Comparison of ENCODE assay signal across 9 cellular contexts in the genomic region with DNA sequence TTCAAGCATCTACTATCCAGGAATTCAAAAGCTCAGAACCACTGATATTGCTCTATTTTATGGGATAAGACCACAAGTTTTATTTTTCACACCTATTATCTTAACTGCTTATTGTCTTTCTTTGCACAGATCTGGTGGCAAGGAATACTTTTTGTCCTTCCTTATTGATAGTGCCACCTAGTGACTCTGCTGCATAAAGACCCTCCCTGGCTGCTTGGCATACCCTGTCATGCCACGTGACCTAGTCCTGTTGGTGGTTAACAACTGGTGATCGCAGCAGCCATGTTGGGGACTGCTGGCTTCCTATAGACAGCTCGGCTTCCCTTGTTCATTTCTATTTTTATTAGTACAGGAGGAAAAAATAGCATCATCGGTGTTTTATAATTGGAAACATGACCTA.
DNase-seq lines count a peak whose midpoint lies in the region; ATAC-seq, FAIRE-seq and TF ChIP-seq lines count a peak whose summit lies in the region.
"Had no signal": no experiment of that assay in that cellular context is flagged by ENCODE, and none has a peak within 500 bp of the region (broad histone marks: within the 10 kb centered on the region; RNA-seq: fewer than 3 reads in every experiment).

No MANE protein-coding gene starts in this region.

- H3K9me3 ChIP-seq in HepG2 (ENCODE audit: low read length), result no peaks in the 10 kb centered on the region

- no peak for FAIRE-seq in HepG2 (lab: Jason Lieb, UNC)
- FAIRE-seq: astrocyte had no signal

- no peak overlapping the region for H3K4me2 ChIP-seq in KMS-11
- no peak overlapping the region for H3K4me2 ChIP-seq in HepG2 (ENCODE audit: low read depth, low read length)

- TF ChIP-seq CTCF in KMS-11 (conservative IDR thresholded peaks at IDR 0.05; ENCODE audit: low read depth, low read length) (0 out of 2 replicates have a peak, but pooled peaks have one; percentile 22), HepG2 (CRISPR knock-in tag; IDR thresholded peaks at IDR 0.05) (0 out of 2 replicates have a peak, but pooled peaks have one; percentile 15)

- H3K9ac ChIP-seq in KMS-11, result no peak overlapping the region
- no peak overlapping the region for H3K9ac ChIP-seq in HepG2 (ENCODE audit: insufficient read depth, low read depth, low read length)

- no peak overlapping the region for H2AFZ ChIP-seq in KMS-11 (ENCODE audit: low read depth)
- H2AFZ ChIP-seq in HepG2 (ENCODE audit: low read length), result no peak overlapping the region

- peak; percentile 3 for DNase-seq in G401 (ENCODE audit: low spot score)
- peak; percentile 44 for DNase-seq in SK-N-DZ (ENCODE audit: low spot score)
- DNase-seq in HepG2 (ENCODE audit: low spot score), result peak; percentile 21
- no peak for DNase-seq in GM03348 (ENCODE audit: low spot score)
- DNase-seq in T-helper 1 cell, result no peak

- H3K27ac ChIP-seq in KMS-11 (no peak overlapping the region), HepG2 (ENCODE audit: extremely low read length, insufficient read depth, low read length) (no peak overlapping the region)

- no TSS peak for BruUV-seq in HepG2 (replicated peaks; lab: Mats Ljungman, UMichigan)

- peak; percentile 30; the same call in 2 of the 3 replicates for ATAC-seq in HepG2
- ATAC-seq in GM19452 (IDR thresholded peaks at IDR 0.05; ENCODE audit: unreplicated experiment), result no peak
- ATAC-seq in HG03159 (IDR thresholded peaks at IDR 0.05; ENCODE audit: unreplicated experiment), result no peak

- no peaks in the 10 kb centered on the region for H3K4me1 ChIP-seq in KMS-11 (ENCODE audit: low read depth, poor library complexity, severe bottlenecking)
- H3K4me1 ChIP-seq in HepG2 (ENCODE audit: insufficient read depth, low read length), result no peaks in the 10 kb centered on the region

- H3K79me2 ChIP-seq in KMS-11 (ENCODE audit: insufficient read depth, low read depth), result no peaks in the 10 kb centered on the region
- H3K79me2 ChIP-seq in HepG2 (ENCODE audit: insufficient read depth, low read length), result no peaks in the 10 kb centered on the region

- in situ Hi-C loops in G401 (cut with HindIII; ENCODE audit: low sequenced_read_pairs) (no loop called here), HepG2 (cut with HindIII; ENCODE audit: extremely low pct_ligation_motif_present, low pct_unique_long_range_greater_than_20kb) (no loop called here)

- POLR2A ChIA-PET in HepG2 (lab: Yijun Ruan, JAX), result no interaction called here

- CTCF ChIA-PET in HepG2 (lab: Yijun Ruan, JAX; ENCODE audit: low intra/inter-chr PET ratio, low total read pairs), result no interaction called here

- no peak for TF ChIP-seq POLR2A in HepG2 (IDR thresholded peaks at IDR 0.05; ENCODE audit: insufficient read depth in 1 of 2, low read depth in 2 of 2, low read length in 2 of 2)

- no peak overlapping the region for H3K4me3 ChIP-seq in KMS-11 (IDR thresholded peaks at IDR 0.05; ENCODE audit: insufficient read depth, low read depth, low read length)
- H3K4me3 ChIP-seq in HepG2 (replicated peaks in 1 of 3; ENCODE audit: insufficient read depth in 1 of 3, low read depth in 2 of 3, low read length in 3 of 3), result no peak overlapping the region

- no peaks in the 10 kb centered on the region for H3K27me3 ChIP-seq in KMS-11 (ENCODE audit: insufficient read depth, low read depth)
- no peaks in the 10 kb centered on the region; a peak in 1 of 5 replicates for H3K27me3 ChIP-seq in HepG2 (ENCODE audit: control insufficient read depth in 1 of 2, insufficient read depth in 2 of 2, low read length in 2 of 2)

- H4K20me1 ChIP-seq in KMS-11 (ENCODE audit: insufficient read depth), result no peaks in the 10 kb centered on the region
- no peaks in the 10 kb centered on the region for H4K20me1 ChIP-seq in HepG2 (ENCODE audit: insufficient read depth, low read length)

- WGBS in HepG2 (ENCODE audit: low lambda C conversion rate), result under 1% methylated on average over 4 of the region's 4 CpGs

- TF ChIP-seq RAD21 in HepG2 (CRISPR knock-in tag; IDR thresholded peaks at IDR 0.05), result no peak

- TF ChIP-seq EP300 in HepG2 (IDR thresholded peaks at IDR 0.05; ENCODE audit: low read depth in 2 of 2, low read length in 2 of 2) (no peak), HepG2 (CRISPR knock-in tag; IDR thresholded peaks at IDR 0.05; ENCODE audit: borderline replicate concordance) (no peak)

- H3K36me3 ChIP-seq in KMS-11 (ENCODE audit: insufficient read depth) (no peaks in the 10 kb centered on the region), HepG2 (replicated peaks in 1 of 2; ENCODE audit: control insufficient read depth in 1 of 2, insufficient read depth in 2 of 2, low read length in 2 of 2) (no peaks in the 10 kb centered on the region)

- intact Hi-C loops in HepG2 (cut with micrococcal nuclease; ENCODE audit: unreplicated experiment), result no loop called here

TF ChIP-seq in HepG2, 621 proteins besides CTCF, POLR2A, EP300 and RAD21:
- no peak for TF ChIP-seq GLI4 (CRISPR knock-in tag; IDR thresholded peaks at IDR 0.05; ENCODE audit: borderline replicate concordance)
- no peak for TF ChIP-seq ZNF101 (CRISPR knock-in tag; IDR thresholded peaks at IDR 0.05; ENCODE audit: borderline replicate concordance, low read depth)
- TF ChIP-seq, protein P1, sequence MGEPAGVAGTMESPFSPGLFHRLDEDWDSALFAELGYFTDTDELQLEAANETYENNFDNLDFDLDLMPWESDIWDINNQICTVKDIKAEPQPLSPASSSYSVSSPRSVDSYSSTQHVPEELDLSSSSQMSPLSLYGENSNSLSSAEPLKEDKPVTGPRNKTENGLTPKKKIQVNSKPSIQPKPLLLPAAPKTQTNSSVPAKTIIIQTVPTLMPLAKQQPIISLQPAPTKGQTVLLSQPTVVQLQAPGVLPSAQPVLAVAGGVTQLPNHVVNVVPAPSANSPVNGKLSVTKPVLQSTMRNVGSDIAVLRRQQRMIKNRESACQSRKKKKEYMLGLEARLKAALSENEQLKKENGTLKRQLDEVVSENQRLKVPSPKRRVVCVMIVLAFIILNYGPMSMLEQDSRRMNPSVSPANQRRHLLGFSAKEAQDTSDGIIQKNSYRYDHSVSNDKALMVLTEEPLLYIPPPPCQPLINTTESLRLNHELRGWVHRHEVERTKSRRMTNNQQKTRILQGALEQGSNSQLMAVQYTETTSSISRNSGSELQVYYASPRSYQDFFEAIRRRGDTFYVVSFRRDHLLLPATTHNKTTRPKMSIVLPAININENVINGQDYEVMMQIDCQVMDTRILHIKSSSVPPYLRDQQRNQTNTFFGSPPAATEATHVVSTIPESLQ (CRISPR knock-in tag; conservative IDR thresholded peaks at IDR 0.05), result no peak
- 0 out of 2 replicates have a peak, but pooled peaks have one; percentile 26 for TF ChIP-seq ZNF644 (CRISPR knock-in tag; IDR thresholded peaks at IDR 0.05; ENCODE audit: low read depth)
- TF ChIP-seq RAD51 (IDR thresholded peaks at IDR 0.05; ENCODE audit: borderline replicate concordance), result peak; percentile 35; the same call in 1 of the 2 replicates
- no peak for TF ChIP-seq MTF2 (CRISPR knock-in tag; IDR thresholded peaks at IDR 0.05; ENCODE audit: borderline replicate concordance)
- TF ChIP-seq USF2 (IDR thresholded peaks at IDR 0.05; ENCODE audit: low read depth, low read length), result no peak; the same call in 1 of the 2 replicates
- TF ChIP-seq USF2 (CRISPR knock-in tag; IDR thresholded peaks at IDR 0.05; ENCODE audit: borderline replicate concordance), result peak; percentile 20; the same call in 1 of the 2 replicates
- TF ChIP-seq DNMT3B (CRISPR knock-in tag; conservative IDR thresholded peaks at IDR 0.05), result no peak

Comparison
In these comparisons a context has a peak if more than half of its experiments do, and no peak if none do; other contexts are left out.
1. DNase-seq: peak in G401 (single experiment), SK-N-DZ (single experiment) and HepG2 (single experiment); none in GM03348 (single experiment) and T-helper 1 cell (0 of 5).